Comparison of ENCODE assay signal across 14 cellular contexts in genomic region chr13:99350191-99350590, GRCh38. TPM values are rescaled to one million over a fixed set of nuclear protein-coding genes. Genes with fewer than 3 reads are reported as not detected.
"Had no signal": no experiment of that assay in that cellular context is flagged by ENCODE, and none has a peak within 500 bp of the region (broad histone marks: within the 10 kb centered on the region; RNA-seq: fewer than 3 reads in every experiment).

No MANE protein-coding gene starts in this region.

- H3K9me3 ChIP-seq: right atrium auricular region, tibial artery had no signal

- H3K27me3 Mint-ChIP-seq: activated CD4-positive, alpha-beta memory T cell treated with anti-CD3 and anti-CD28 coated beads, Interleukin-2, amount 10 ng/mL, durations not matched to agents 7 days and 5 days; progenitor cell of endocrine pancreas had no signal

- H3K27ac ChIP-seq: hepatocyte, right atrium auricular region, tibial artery had no signal

- DNase-seq: activated CD4-positive, alpha-beta memory T cell treated with anti-CD3 and anti-CD28 coated beads, Interleukin-2, amount 10 ng/mL, durations not matched to agents 7 days and 5 days; activated effector memory CD4-positive, alpha-beta T cell treated with anti-CD3 and anti-CD28 coated beads, Interleukin-2, amount 50 U/mL, for 16 hours; activated T-cell treated with anti-CD3 and anti-CD28 coated beads, Interleukin-2, amount 50 U/mL, for 48 hours; dermis blood vessel endothelial cell; stimulated activated CD4-positive, alpha-beta T cell treated with anti-CD3 and anti-CD28 coated beads, Interleukin-2, amount 100 ng/mL, for 48 hours; stimulated activated naive CD4-positive, alpha-beta T cell; SW 1271; tibial artery had no signal

- H3K27me3 ChIP-seq: hepatocyte, right atrium auricular region, tibial artery had no signal

- H3K4me3 ChIP-seq: hepatocyte, lung, right atrium auricular region, tibial artery had no signal

- H3K4me1 ChIP-seq: right atrium auricular region had no signal

- H3K9me3 Mint-ChIP-seq: activated CD4-positive, alpha-beta memory T cell treated with anti-CD3 and anti-CD28 coated beads, Interleukin-2, amount 10 ng/mL, durations not matched to agents 7 days and 5 days; nephron had no signal

- H3K27ac Mint-ChIP-seq: activated CD4-positive, alpha-beta memory T cell treated with anti-CD3 and anti-CD28 coated beads, Interleukin-2, amount 10 ng/mL, durations not matched to agents 7 days and 5 days; nephron had no signal

- H3K4me3 Mint-ChIP-seq: activated CD4-positive, alpha-beta memory T cell treated with anti-CD3 and anti-CD28 coated beads, Interleukin-2, amount 10 ng/mL, durations not matched to agents 7 days and 5 days; nephron had no signal

RNA-seq across cellular contexts. Expression of gene GPR183, which starts 43.0 kb away (rescaled TPM):
- total RNA-seq: bronchial epithelial cell, progenitor cell of endocrine pancreas had no signal
